In genomic region chrX:38304010-38304409, GRCh38 we compare ENCODE assay signal across 13 cellular contexts. TPM values are rescaled to one million over a fixed set of nuclear protein-coding genes. Genes with fewer than 3 reads are reported as not detected.
DNase-seq lines count a peak whose midpoint lies in the region; ATAC-seq and TF ChIP-seq lines count a peak whose summit lies in the region.
"Had no signal": no experiment of that assay in that cellular context is flagged by ENCODE, and none has a peak within 500 bp of the region (broad histone marks: within the 10 kb centered on the region; RNA-seq: fewer than 3 reads in every experiment).

No MANE protein-coding gene starts in this region.

- H3K27ac Mint-ChIP-seq in activated CD4-positive, alpha-beta T cell treated with anti-CD3 and anti-CD28 coated beads for 36 hours: no peak overlapping the region
- H3K27ac Mint-ChIP-seq: activated T-helper 17 cell treated with anti-CD3 and anti-CD28 coated beads, Interleukin-2, amount 50 U/mL, for 72 hours; IgD-negative memory B cell had no signal

- POLR2A ChIA-PET in activated CD4-positive, alpha-beta T cell treated with anti-CD3 and anti-CD28 coated beads for 36 hours (lab: Charles Lee): no interaction called here

- H3K4me1 ChIP-seq in psoas muscle: no peaks in the 10 kb centered on the region
- H3K4me1 ChIP-seq: uterus had no signal

- no peak overlapping the region for H3K27ac ChIP-seq in psoas muscle

- TF ChIP-seq CTCF in fibroblast of mammary gland (conservative IDR thresholded peaks at IDR 0.05; ENCODE audit: control insufficient read depth, insufficient read depth, low read depth, low read length): peak; percentile 44
- TF ChIP-seq CTCF in retinal pigment epithelial cell (conservative IDR thresholded peaks at IDR 0.05; ENCODE audit: low read depth, low read length): peak; percentile 43
- TF ChIP-seq CTCF in psoas muscle (IDR thresholded peaks at IDR 0.05): no peak

- H3K4me1 Mint-ChIP-seq in activated CD4-positive, alpha-beta T cell treated with anti-CD3 and anti-CD28 coated beads for 36 hours: no peaks in the 10 kb centered on the region
- H3K4me1 Mint-ChIP-seq: activated T-helper 17 cell treated with anti-CD3 and anti-CD28 coated beads, Interleukin-2, amount 50 U/mL, for 72 hours; IgD-negative memory B cell had no signal

- no peak overlapping the region for H3K4me3 Mint-ChIP-seq in activated CD4-positive, alpha-beta T cell treated with anti-CD3 and anti-CD28 coated beads for 36 hours
- H3K4me3 Mint-ChIP-seq: activated T-helper 17 cell treated with anti-CD3 and anti-CD28 coated beads, Interleukin-2, amount 50 U/mL, for 72 hours; IgD-negative memory B cell had no signal

- H3K36me3 Mint-ChIP-seq in activated CD4-positive, alpha-beta T cell treated with anti-CD3 and anti-CD28 coated beads for 36 hours (ENCODE audit: low read depth): peaks cover 3% of the 10 kb centered on the region

- WGBS in psoas muscle, 3 donors: 42 to 66% (median 62%) methylated on average over 4 of the region's 4 CpGs

- intact Hi-C loops in activated CD4-positive, alpha-beta T cell treated with anti-CD3 and anti-CD28 coated beads for 36 hours (cut with DNase I, micrococcal nuclease): no loop called here
- intact Hi-C loops in psoas muscle (cut with DNase I): no loop called here

- CTCF ChIA-PET in activated CD4-positive, alpha-beta T cell treated with anti-CD3 and anti-CD28 coated beads for 36 hours (lab: Charles Lee): no interaction called here

- no peaks in the 10 kb centered on the region for H3K27me3 ChIP-seq in psoas muscle (ENCODE audit: insufficient read depth in 3 of 3, low read length in 2 of 3)
- H3K27me3 ChIP-seq: uterus had no signal

- peak; percentile 30 for DNase-seq in NCI-H82 (lab: John Stamatoyannopoulos, UW)
- DNase-seq in NCI-H82 treated with DMSO at 0.1 percent for 48 hours (lab: John Stamatoyannopoulos, UW; ENCODE audit: unreplicated experiment): no peak
- DNase-seq in RKO (ENCODE audit: low spot score): peak; percentile 34
- DNase-seq in fibroblast of mammary gland (ENCODE audit: low read depth): peak; percentile 52
- no peak for DNase-seq in retinal pigment epithelial cell (ENCODE audit: low read depth)
- DNase-seq in activated CD4-positive, alpha-beta T cell treated with anti-CD3 and anti-CD28 coated beads for 36 hours: no peak
- no peak for DNase-seq in psoas muscle
- no peak for DNase-seq in NOMO-1 treated with DMSO at 0.1 percent for 48 hours (lab: John Stamatoyannopoulos, UW; ENCODE audit: unreplicated experiment)
- DNase-seq: AML-193, islet precursor cell, uterus had no signal

- H3K9me3 ChIP-seq in psoas muscle: no peaks in the 10 kb centered on the region
- H3K9me3 ChIP-seq: uterus had no signal

- H3K27me3 Mint-ChIP-seq in activated CD4-positive, alpha-beta T cell treated with anti-CD3 and anti-CD28 coated beads for 36 hours: no peaks in the 10 kb centered on the region
- H3K27me3 Mint-ChIP-seq: activated T-helper 17 cell treated with anti-CD3 and anti-CD28 coated beads, Interleukin-2, amount 50 U/mL, for 72 hours; IgD-negative memory B cell had no signal

- no peaks in the 10 kb centered on the region for H3K9me3 Mint-ChIP-seq in activated CD4-positive, alpha-beta T cell treated with anti-CD3 and anti-CD28 coated beads for 36 hours (ENCODE audit: low read depth)
- H3K9me3 Mint-ChIP-seq: activated T-helper 17 cell treated with anti-CD3 and anti-CD28 coated beads, Interleukin-2, amount 50 U/mL, for 72 hours; IgD-negative memory B cell had no signal

- H3K4me3 ChIP-seq in fibroblast of mammary gland (ENCODE audit: control insufficient read depth, low read depth, low read length) (no peak overlapping the region), retinal pigment epithelial cell (ENCODE audit: low read length) (no peak overlapping the region), psoas muscle (no peak overlapping the region)
- H3K4me3 ChIP-seq: uterus had no signal

- H3K36me3 ChIP-seq in psoas muscle (ENCODE audit: insufficient read depth in 1 of 2, low read depth in 1 of 2): peaks cover 0 to 7% of the 10 kb centered on the region in 2 donors
- H3K36me3 ChIP-seq: uterus had no signal

- no peak for ATAC-seq in activated CD4-positive, alpha-beta T cell treated with anti-CD3 and anti-CD28 coated beads for 36 hours
- ATAC-seq in psoas muscle: no peak
- ATAC-seq: activated T-helper 17 cell treated with anti-CD3 and anti-CD28 coated beads, Interleukin-2, amount 50 U/mL, for 72 hours had no signal

RNA-seq across cellular contexts. Expression of gene RPGR, which starts 23.3 kb away (rescaled TPM):
- total RNA-seq in activated CD4-positive, alpha-beta T cell treated with anti-CD3 and anti-CD28 coated beads for 36 hours: 1 to 10 TPM; 6.4 to 7.1 TPM
- 10 to 100 TPM in 2 of 4 donors, 1 to 10 TPM in 2; 4.0 to 19.7 (median 7.7) TPM for total RNA-seq in psoas muscle
- 10 to 100 TPM in 1 of 3 donors, 1 to 10 TPM in 2; 7.2 to 26.8 (median 9.6) TPM for polyA plus RNA-seq in psoas muscle

RNA-seq across cellular contexts. Expression of gene OTC, which starts 48.4 kb away (rescaled TPM):
- not detected for total RNA-seq in activated CD4-positive, alpha-beta T cell treated with anti-CD3 and anti-CD28 coated beads for 36 hours
- total RNA-seq in psoas muscle: under 1 TPM in 3 of 4 donors, not detected in 1; 0.14 to 0.29 (median 0.17) TPM
- under 1 TPM; 0.08 to 0.34 (median 0.25) TPM for polyA plus RNA-seq in psoas muscle
- polyA plus RNA-seq: IgD-negative memory B cell had no signal

Comparison
In these comparisons a context has a peak if more than half of its experiments do, and no peak if none do; other contexts are left out.
1. DNase-seq: peak in NCI-H82 (single experiment), RKO (single experiment) and fibroblast of mammary gland (single experiment); none in NCI-H82 treated with DMSO at 0.1 percent for 48 hours (single experiment), retinal pigment epithelial cell (single experiment), activated CD4-positive, alpha-beta T cell treated with anti-CD3 and anti-CD28 coated beads for 36 hours (single experiment), psoas muscle (0 of 2) and NOMO-1 treated with DMSO at 0.1 percent for 48 hours (single experiment).